In genomic region chr1:206923961-206924548, GRCh38 we compare ENCODE assay signal across 1 cellular context.
A peak's percentile ranks its signal among the peaks of the same experiment; 100 is the strongest.
TF ChIP-seq lines count a peak whose summit lies in the region.

No MANE protein-coding gene starts in this region.

TF ChIP-seq in GM12878, 131 proteins besides CTCF, POLR2A, EP300 and RAD21:
- peak; percentile 76; the same call in 1 of the 2 replicates for TF ChIP-seq NBN (IDR thresholded peaks at IDR 0.05)
- TF ChIP-seq ATF3 (IDR thresholded peaks at IDR 0.05; ENCODE audit: borderline replicate concordance, extremely low read depth, low read depth, low read length) = no peak
- TF ChIP-seq RAD51 (IDR thresholded peaks at IDR 0.05) = no peak
- no peak for TF ChIP-seq SMAD5 (IDR thresholded peaks at IDR 0.05; ENCODE audit: low read depth)
- 0 out of 2 replicates have a peak, but pooled peaks have one; percentile 3 for TF ChIP-seq HCFC1 (IDR thresholded peaks at IDR 0.05; ENCODE audit: low read length)
- peak; percentile 24; the same call in 1 of the 2 replicates for TF ChIP-seq WRNIP1 (IDR thresholded peaks at IDR 0.05; ENCODE audit: borderline replicate concordance, low read depth, low read length)
- no peak for TF ChIP-seq EED (IDR thresholded peaks at IDR 0.05; ENCODE audit: low read depth)
- no peak for TF ChIP-seq DPF2 (IDR thresholded peaks at IDR 0.05)
- no peak for TF ChIP-seq SREBF1 (IDR thresholded peaks at IDR 0.05; ENCODE audit: low read length)
- peak; percentile 39 for TF ChIP-seq PBX3 (IDR thresholded peaks at IDR 0.05; ENCODE audit: insufficient replicate concordance, low read depth, low read length)
- TF ChIP-seq IRF4 (IDR thresholded peaks at IDR 0.05; ENCODE audit: low read depth, low read length) = 0 out of 2 replicates have a peak, but pooled peaks have one; percentile 6
- TF ChIP-seq ATF2 (IDR thresholded peaks at IDR 0.05; ENCODE audit: low read length) = no peak
- no peak for TF ChIP-seq CEBPZ (IDR thresholded peaks at IDR 0.05; ENCODE audit: low read depth, low read length)
- TF ChIP-seq BCLAF1 (IDR thresholded peaks at IDR 0.05) = no peak
- no peak for TF ChIP-seq NR2F1 (conservative IDR thresholded peaks at IDR 0.05)
- TF ChIP-seq BACH1 (IDR thresholded peaks at IDR 0.05; ENCODE audit: borderline replicate concordance) = peak; percentile 39; the same call in 1 of the 2 replicates
- no peak for TF ChIP-seq PAX8 (IDR thresholded peaks at IDR 0.05)
- no peak for TF ChIP-seq CREB1 (IDR thresholded peaks at IDR 0.05; ENCODE audit: low read depth)
- peak; percentile 100 for TF ChIP-seq HDGF (IDR thresholded peaks at IDR 0.05)
- TF ChIP-seq POU2F2 (IDR thresholded peaks at IDR 0.05; ENCODE audit: borderline replicate concordance, low read depth, low read length) = peak; percentile 18; the same call in 1 of the 3 replicates
- no peak for TF ChIP-seq E2F8 (IDR thresholded peaks at IDR 0.05; ENCODE audit: low read depth, partially characterized antibody)
- TF ChIP-seq BCL3 (IDR thresholded peaks at IDR 0.05; ENCODE audit: borderline replicate concordance, insufficient read depth, low read depth, low read length, poor library complexity, severe bottlenecking) = peak; percentile 91
- no peak for TF ChIP-seq ZNF24 (IDR thresholded peaks at IDR 0.05)
- no peak for TF ChIP-seq ZZZ3 (IDR thresholded peaks at IDR 0.05; ENCODE audit: control insufficient read depth, insufficient read length, low read depth)
- no peak for TF ChIP-seq IKZF2 (IDR thresholded peaks at IDR 0.05)
- no peak for TF ChIP-seq YY1 (IDR thresholded peaks at IDR 0.05; ENCODE audit: low read depth, low read length)
- no peak for TF ChIP-seq ASH2L (IDR thresholded peaks at IDR 0.05; ENCODE audit: borderline replicate concordance, low read depth)
- peak; percentile 13; the same call in 1 of the 2 replicates for TF ChIP-seq IRF5 (IDR thresholded peaks at IDR 0.05; ENCODE audit: borderline replicate concordance)
- no peak for TF ChIP-seq ZNF687 (IDR thresholded peaks at IDR 0.05)
- TF ChIP-seq MLLT1 (IDR thresholded peaks at IDR 0.05) = peak; percentile 83; the same call in 1 of the 2 replicates
- no peak; the same call in 1 of the 2 replicates for TF ChIP-seq POLR2AphosphoS2 (IDR thresholded peaks at IDR 0.05; ENCODE audit: low read depth, low read length)
- TF ChIP-seq FOXK2 (IDR thresholded peaks at IDR 0.05) = no peak
- TF ChIP-seq SREBF2 (IDR thresholded peaks at IDR 0.05; ENCODE audit: low read length) = no peak
- no peak for TF ChIP-seq BHLHE40 (IDR thresholded peaks at IDR 0.05; ENCODE audit: borderline replicate concordance in 1 of 2, low read depth in 2 of 2, low read length in 1 of 2)
- TF ChIP-seq BCL11A (IDR thresholded peaks at IDR 0.05; ENCODE audit: low read depth, low read length) = no peak
- TF ChIP-seq SP1 (IDR thresholded peaks at IDR 0.05; ENCODE audit: low read depth, low read length) = no peak
- TF ChIP-seq ZNF207 (IDR thresholded peaks at IDR 0.05; ENCODE audit: borderline replicate concordance) = no peak
- TF ChIP-seq POLR2AphosphoS5 (IDR thresholded peaks at IDR 0.05; ENCODE audit: low read length) = peak; percentile 22; the same call in 1 of the 2 replicates
- TF ChIP-seq KDM1A (IDR thresholded peaks at IDR 0.05; ENCODE audit: borderline replicate concordance) = no peak
TF ChIP-seq in GM12878: peak in this region for 12.
